In the genomic region with DNA sequence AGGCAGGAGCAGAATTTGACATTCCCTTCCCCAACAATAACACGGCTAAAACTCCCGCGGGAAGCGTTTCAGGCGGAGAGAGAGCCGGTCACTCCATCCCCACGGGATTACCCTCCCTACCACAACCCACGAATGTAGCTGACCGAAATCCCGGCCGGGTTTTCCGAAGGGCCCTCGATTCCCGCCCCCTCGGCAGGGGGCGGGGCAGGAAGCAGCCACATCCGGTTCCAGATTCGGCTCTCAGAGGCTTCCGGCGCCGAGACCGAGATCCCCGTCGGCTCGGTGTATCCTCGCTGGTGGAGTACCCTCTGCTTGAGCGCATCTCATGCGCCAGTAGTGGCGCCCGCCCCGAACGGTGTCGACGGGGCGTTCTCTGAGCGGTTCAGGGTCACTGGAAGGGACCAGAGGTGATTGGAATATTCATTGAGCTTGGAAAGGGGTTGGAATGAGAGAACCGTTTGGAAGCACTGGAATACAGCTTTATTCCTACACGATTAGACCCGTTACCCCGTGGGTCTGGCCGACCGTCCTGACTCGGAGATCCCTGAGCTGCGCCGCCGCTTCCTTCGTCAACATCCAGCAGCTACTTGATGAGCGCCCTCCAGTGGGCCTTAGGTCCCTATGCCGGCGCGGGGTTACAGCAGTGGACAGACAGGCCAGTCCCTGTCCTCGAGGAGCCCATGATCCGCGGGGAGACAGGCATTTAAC, we compare ENCODE assay signal across 1 cellular context.
TF ChIP-seq lines count a peak whose summit lies in the region.

No MANE protein-coding gene starts in this region.

TF ChIP-seq in HepG2, 621 proteins besides CTCF, POLR2A, EP300 and RAD21 (continued from another document and continues in another):
- TF ChIP-seq RNF219 (CRISPR knock-in tag; IDR thresholded peaks at IDR 0.05) (no peak; the same call in 1 of the 2 replicates), ATM (IDR thresholded peaks at IDR 0.05; ENCODE audit: borderline replicate concordance) (no peak), NR3C1 (CRISPR knock-in tag; IDR thresholded peaks at IDR 0.05) (no peak), ZFP90 (CRISPR knock-in tag; IDR thresholded peaks at IDR 0.05; ENCODE audit: borderline replicate concordance) (no peak), ZNF746 (CRISPR knock-in tag; IDR thresholded peaks at IDR 0.05) (peak; percentile 39; the same call in 1 of the 2 replicates), RAD51 (IDR thresholded peaks at IDR 0.05; ENCODE audit: borderline replicate concordance) (no peak), RBAK (CRISPR knock-in tag; IDR thresholded peaks at IDR 0.05) (no peak), ZNF570 (CRISPR knock-in tag; IDR thresholded peaks at IDR 0.05; ENCODE audit: borderline replicate concordance) (no peak), SRSF1 (optimal IDR thresholded peaks at IDR 0.05; ENCODE audit: low read depth, low read length) (peak; percentile 95), HIVEP1 (CRISPR knock-in tag; IDR thresholded peaks at IDR 0.05) (peak; percentile 89), TOE1 (CRISPR knock-in tag; IDR thresholded peaks at IDR 0.05) (no peak), ZNF816 (CRISPR knock-in tag; IDR thresholded peaks at IDR 0.05; ENCODE audit: borderline replicate concordance) (peak; percentile 74; the same call in 1 of the 2 replicates), TCF7 (IDR thresholded peaks at IDR 0.05; ENCODE audit: low read depth) (no peak), MTA1 (CRISPR knock-in tag; IDR thresholded peaks at IDR 0.05; ENCODE audit: borderline replicate concordance) (peak; percentile 83), SAFB2 (CRISPR knock-in tag; IDR thresholded peaks at IDR 0.05; ENCODE audit: borderline replicate concordance, low read depth) (peak; percentile 74; the same call in 1 of the 2 replicates), BRD4 (CRISPR knock-in tag; IDR thresholded peaks at IDR 0.05) (no peak; the same call in 1 of the 2 replicates), AKAP8 (CRISPR knock-in tag; IDR thresholded peaks at IDR 0.05) (no peak), PAF1 (CRISPR knock-in tag; IDR thresholded peaks at IDR 0.05) (peak; percentile 74), ZEB1 (IDR thresholded peaks at IDR 0.05; ENCODE audit: insufficient replicate concordance, low read depth) (peak; percentile 64), ZNF792 (CRISPR knock-in tag; IDR thresholded peaks at IDR 0.05) (peak; percentile 95), GMEB1 (CRISPR knock-in tag; IDR thresholded peaks at IDR 0.05; ENCODE audit: borderline replicate concordance) (peak; percentile 63; the same call in 1 of the 2 replicates), GPN1 (CRISPR knock-in tag; IDR thresholded peaks at IDR 0.05; ENCODE audit: borderline replicate concordance) (no peak), ARID5B (CRISPR knock-in tag; IDR thresholded peaks at IDR 0.05) (no peak; the same call in 1 of the 2 replicates), ZBTB38 (CRISPR knock-in tag; IDR thresholded peaks at IDR 0.05) (peak; percentile 12; the same call in 1 of the 2 replicates), CHD4 (IDR thresholded peaks at IDR 0.05; ENCODE audit: borderline replicate concordance, low read length) (peak; percentile 57; the same call in 1 of the 2 replicates), HBP1 (CRISPR knock-in tag; IDR thresholded peaks at IDR 0.05; ENCODE audit: low read depth) (peak; percentile 76; the same call in 1 of the 2 replicates), BCL6 (CRISPR knock-in tag; IDR thresholded peaks at IDR 0.05) (peak; percentile 56; the same call in 1 of the 2 replicates), ZBTB33 (CRISPR knock-in tag; IDR thresholded peaks at IDR 0.05) (no peak), HNRNPL (IDR thresholded peaks at IDR 0.05; ENCODE audit: low read depth, low read length) (peak; percentile 73), ZNF235 (CRISPR knock-in tag; IDR thresholded peaks at IDR 0.05; ENCODE audit: borderline replicate concordance) (0 out of 2 replicates have a peak, but pooled peaks have one; percentile 95), ZNF619 (CRISPR knock-in tag; IDR thresholded peaks at IDR 0.05) (peak; percentile 1; the same call in 1 of the 2 replicates), ARID2 (CRISPR knock-in tag; IDR thresholded peaks at IDR 0.05; ENCODE audit: borderline replicate concordance) (peak; percentile 42; the same call in 1 of the 2 replicates), HNF4G (IDR thresholded peaks at IDR 0.05; ENCODE audit: borderline replicate concordance, low read depth, low read length) (peak; percentile 64; the same call in 1 of the 2 replicates), HNF4G (CRISPR knock-in tag; IDR thresholded peaks at IDR 0.05; ENCODE audit: borderline replicate concordance, low read depth) (peak; percentile 29; the same call in 1 of the 2 replicates), ZNF562 (CRISPR knock-in tag; IDR thresholded peaks at IDR 0.05; ENCODE audit: borderline replicate concordance) (no peak), TBX3 (IDR thresholded peaks at IDR 0.05; ENCODE audit: borderline replicate concordance) (no peak), ZNF747 (CRISPR knock-in tag; IDR thresholded peaks at IDR 0.05; ENCODE audit: borderline replicate concordance) (peak; percentile 96), ELF1 (CRISPR knock-in tag; IDR thresholded peaks at IDR 0.05) (peak; percentile 84), FUBP1 (CRISPR knock-in tag; IDR thresholded peaks at IDR 0.05; ENCODE audit: borderline replicate concordance) (no peak), SMARCC2 (IDR thresholded peaks at IDR 0.05) (no peak), TP53 (CRISPR knock-in tag; conservative IDR thresholded peaks at IDR 0.05) (peak; percentile 65; the same call in 1 of the 2 replicates), MTA3 (CRISPR knock-in tag; IDR thresholded peaks at IDR 0.05) (no peak), ZNF777 (CRISPR knock-in tag; IDR thresholded peaks at IDR 0.05) (peak; percentile 98), ZNF549 (CRISPR knock-in tag; IDR thresholded peaks at IDR 0.05) (no peak), MAFK (conservative IDR thresholded peaks at IDR 0.05 in 1 of 2, IDR thresholded peaks at IDR 0.05 in 1 of 2; ENCODE audit: low read length in 2 of 2) (no peak), MLX (CRISPR knock-in tag; IDR thresholded peaks at IDR 0.05) (0 out of 2 replicates have a peak, but pooled peaks have one; percentile 12)
- TF ChIP-seq, protein P1, sequence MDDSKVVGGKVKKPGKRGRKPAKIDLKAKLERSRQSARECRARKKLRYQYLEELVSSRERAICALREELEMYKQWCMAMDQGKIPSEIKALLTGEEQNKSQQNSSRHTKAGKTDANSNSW (CRISPR knock-in tag; IDR thresholded peaks at IDR 0.05; ENCODE audit: borderline replicate concordance), result peak; percentile 58; the same call in 1 of the 2 replicates
- TF ChIP-seq, protein P2, sequence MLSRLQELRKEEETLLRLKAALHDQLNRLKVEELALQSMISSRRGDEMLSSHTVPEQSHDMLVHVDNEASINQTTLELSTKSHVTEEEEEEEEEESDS (CRISPR knock-in tag; IDR thresholded peaks at IDR 0.05; ENCODE audit: borderline replicate concordance), result no peak
- TF ChIP-seq, protein P3, sequence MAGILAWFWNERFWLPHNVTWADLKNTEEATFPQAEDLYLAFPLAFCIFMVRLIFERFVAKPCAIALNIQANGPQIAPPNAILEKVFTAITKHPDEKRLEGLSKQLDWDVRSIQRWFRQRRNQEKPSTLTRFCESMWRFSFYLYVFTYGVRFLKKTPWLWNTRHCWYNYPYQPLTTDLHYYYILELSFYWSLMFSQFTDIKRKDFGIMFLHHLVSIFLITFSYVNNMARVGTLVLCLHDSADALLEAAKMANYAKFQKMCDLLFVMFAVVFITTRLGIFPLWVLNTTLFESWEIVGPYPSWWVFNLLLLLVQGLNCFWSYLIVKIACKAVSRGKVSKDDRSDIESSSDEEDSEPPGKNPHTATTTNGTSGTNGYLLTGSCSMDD (CRISPR knock-in tag; IDR thresholded peaks at IDR 0.05), result no peak
